17 cellular contexts compared by ENCODE assay signal in genomic region chr5:116406306-116407041, GRCh38.
"Had no signal": no experiment of that assay in that cellular context is flagged by ENCODE, and none has a peak within 500 bp of the region (broad histone marks: within the 10 kb centered on the region; RNA-seq: fewer than 3 reads in every experiment).

No MANE protein-coding gene starts in this region.

- H3K27ac ChIP-seq: SJSA1, SK-N-MC had no signal

- H3K9me3 ChIP-seq: SJSA1 had no signal

- H3K36me3 ChIP-seq: SJSA1 had no signal

- H3K27ac Mint-ChIP-seq: IgD-negative memory B cell had no signal

- H3K9me3 Mint-ChIP-seq: IgD-negative memory B cell had no signal

- H3K27me3 Mint-ChIP-seq: IgD-negative memory B cell had no signal

- H3K4me3 ChIP-seq: SJSA1, SK-N-MC had no signal

- H3K27me3 ChIP-seq: SJSA1 had no signal

- H3K4me1 ChIP-seq: SJSA1 had no signal

- DNase-seq: KBM-7, MV-4-11, NCI-H1048, NCI-H1105, NCI-H1417, NCI-H1436 treated with DMSO at 0.1 percent for 48 hours, NCI-H1694, NCI-H187 treated with DMSO at 0.1 percent for 48 hours, NCI-H2029 treated with DMSO at 0.1 percent for 48 hours, NCI-H524, NCI-H526 treated with DMSO at 0.1 percent for 48 hours, NCI-H748 treated with DMSO at 0.1 percent for 48 hours, Right ventricle myocardium superior, SIG-M5 had no signal
